In genomic region chrX:72274526-72274925, GRCh38 we compare ENCODE assay signal across 10 cellular contexts. TPM values are rescaled to one million over a fixed set of nuclear protein-coding genes. Genes with fewer than 3 reads are reported as not detected.
A peak's percentile ranks its signal among the peaks of the same experiment; 100 is the strongest.
DNase-seq lines count a peak whose midpoint lies in the region; FAIRE-seq and TF ChIP-seq lines count a peak whose summit lies in the region.
"Had no signal": no experiment of that assay in that cellular context is flagged by ENCODE, and none has a peak within 500 bp of the region (broad histone marks: within the 10 kb centered on the region; RNA-seq: fewer than 3 reads in every experiment).

No MANE protein-coding gene starts in this region.

- H3K79me1 ChIP-seq in mesendoderm (ENCODE audit: low read length): no peaks in the 10 kb centered on the region

- TF ChIP-seq CTCF in astrocyte (IDR thresholded peaks at IDR 0.05; ENCODE audit: insufficient read depth, low read depth, low read length): no peak
- no peak for TF ChIP-seq CTCF in kidney (IDR thresholded peaks at IDR 0.05; ENCODE audit: borderline replicate concordance, extremely low read depth, insufficient read depth)
- TF ChIP-seq CTCF in tibial nerve (IDR thresholded peaks at IDR 0.05): no peak

- H3K4me1 ChIP-seq in CD4-positive, alpha-beta memory T cell (ENCODE audit: insufficient read depth, low read length): peaks cover 44% of the 10 kb centered on the region
- H3K4me1 ChIP-seq in astrocyte (ENCODE audit: insufficient read depth, low read length) (peaks cover 50% of the 10 kb centered on the region), mesendoderm (ENCODE audit: control insufficient read depth, low read depth, low read length) (no peaks in the 10 kb centered on the region), kidney (ENCODE audit: control insufficient read depth in 1 of 2, insufficient read depth in 1 of 2, low read depth in 1 of 2, low read length in 2 of 2) (peaks cover 0 to 2% of the 10 kb centered on the region in 2 donors), tibial nerve (peaks cover 5 to 21% (median 11%) of the 10 kb centered on the region in 4 donors)

- H3K4me2 ChIP-seq in astrocyte (ENCODE audit: low read length) (peak overlapping the region; percentile 84), mesendoderm (ENCODE audit: low read length) (peak overlapping the region; percentile 44)

- no peaks in the 10 kb centered on the region for H3K27me3 ChIP-seq in CD4-positive, alpha-beta memory T cell (ENCODE audit: insufficient read depth, low read length)
- H3K27me3 ChIP-seq in astrocyte (ENCODE audit: insufficient read depth, low read length) (no peaks in the 10 kb centered on the region), mesendoderm (ENCODE audit: insufficient read depth, low read length, poor library complexity) (no peaks in the 10 kb centered on the region), tibial nerve (peaks cover 0 to 5% of the 10 kb centered on the region in 2 donors)

- no peaks in the 10 kb centered on the region for H3K27me3 Mint-ChIP-seq in CD4-positive, alpha-beta memory T cell
- H3K27me3 Mint-ChIP-seq in astrocyte (ENCODE audit: low read depth, unreplicated experiment): no peaks in the 10 kb centered on the region

- no peak overlapping the region for H3K4ac ChIP-seq in mesendoderm (ENCODE audit: low read depth, low read length)

- WGBS in mesendoderm (ENCODE audit: extremely low coverage, insufficient coverage, low lambda C conversion rate): no CpG with 5 or more reads among the region's 5 CpGs
- WGBS in tibial nerve, 2 donors: 72 to 81% methylated on average over 5 of the region's 5 CpGs

- H3K36me3 ChIP-seq in CD4-positive, alpha-beta memory T cell (ENCODE audit: insufficient read depth, low read length): peaks cover 32% of the 10 kb centered on the region
- H3K36me3 ChIP-seq in astrocyte (ENCODE audit: insufficient read depth, low read length) (peaks cover 36% of the 10 kb centered on the region), mesendoderm (ENCODE audit: control insufficient read depth, insufficient read depth, low read length) (peaks cover 12% of the 10 kb centered on the region), kidney (ENCODE audit: control insufficient read depth in 1 of 2, insufficient read depth in 2 of 2, low read length in 2 of 2) (peaks cover 11 to 32% of the 10 kb centered on the region in 2 donors), tibial nerve (peaks cover 0 to 53% (median 0%) of the 10 kb centered on the region in 3 donors)

- no peak for TF ChIP-seq EP300 in tibial nerve (IDR thresholded peaks at IDR 0.05)

- no peak overlapping the region for H2AK5ac ChIP-seq in mesendoderm (ENCODE audit: low read length)

- peak; percentile 19 to 49 (median 28) for DNase-seq in CD4-positive, alpha-beta memory T cell
- DNase-seq in KBM-7: peak; percentile 69
- peak; percentile 35 for DNase-seq in astrocyte (ENCODE audit: low read depth)
- DNase-seq in mesendoderm: no peak
- DNase-seq in kidney: no peak
- no peak for DNase-seq in RCC 7860 (ENCODE audit: low spot score)
- DNase-seq in NCI-H526 (lab: John Stamatoyannopoulos, UW): no peak
- DNase-seq in tibial nerve (ENCODE audit: low spot score in 2 of 2): no peak

- H2BK15ac ChIP-seq in mesendoderm (replicated peaks; ENCODE audit: low read depth): no peak overlapping the region

- H3K27ac Mint-ChIP-seq in CD4-positive, alpha-beta memory T cell: peak overlapping the region; percentile 81 to 96 (median 87)
- H3K27ac Mint-ChIP-seq in astrocyte (ENCODE audit: unreplicated experiment): no peak overlapping the region

- H3K79me2 ChIP-seq in astrocyte (ENCODE audit: insufficient read depth, low read length) (peaks cover 48% of the 10 kb centered on the region), mesendoderm (ENCODE audit: control insufficient read depth, insufficient read depth, low read length) (peaks cover 25% of the 10 kb centered on the region)

- H2BK120ac ChIP-seq in mesendoderm (ENCODE audit: low read depth, low read length): no peak overlapping the region

- H4K8ac ChIP-seq in mesendoderm (ENCODE audit: low read depth, low read length): no peak overlapping the region

- peaks cover 64% of the 10 kb centered on the region for H4K20me1 ChIP-seq in astrocyte (ENCODE audit: insufficient read depth, low read length)

- H3K4me3 ChIP-seq in CD4-positive, alpha-beta memory T cell (ENCODE audit: low read length in 2 of 2): no peak overlapping the region
- peak overlapping the region; percentile 88 for H3K4me3 ChIP-seq in astrocyte (ENCODE audit: insufficient read depth, low read depth, low read length)
- no peak overlapping the region for H3K4me3 ChIP-seq in mesendoderm (ENCODE audit: low read length)
- H3K4me3 ChIP-seq in kidney (ENCODE audit: low read length in 2 of 2): no peak overlapping the region
- no peak overlapping the region for H3K4me3 ChIP-seq in tibial nerve

- CTCF ChIA-PET in CD4-positive, alpha-beta memory T cell (lab: Charles Lee; ENCODE audit: partially characterized antibody): interaction anchor here (6.4 kb wide), 1 partner anchor 29 kb away, joined by 48 read pairs; no protein-coding TSS in a partner anchor

- peaks cover 51 to 61% of the 10 kb centered on the region in 2 donors for H3K36me3 Mint-ChIP-seq in CD4-positive, alpha-beta memory T cell
- H3K36me3 Mint-ChIP-seq in astrocyte (ENCODE audit: low read depth, unreplicated experiment): peaks cover 25% of the 10 kb centered on the region

- no peak for TF ChIP-seq POLR2A in tibial nerve (IDR thresholded peaks at IDR 0.05)

- in situ Hi-C loops in KBM-7 (cut with MboI; ENCODE audit: low pct_unique_long_range_greater_than_20kb, low sequenced_read_pairs): no loop called here

- H3K27ac ChIP-seq in CD4-positive, alpha-beta memory T cell (ENCODE audit: low read depth, low read length): peak overlapping the region; percentile 89
- H3K27ac ChIP-seq in astrocyte (ENCODE audit: low read depth, low read length) (peak overlapping the region; percentile 33), mesendoderm (ENCODE audit: low read depth, low read length) (no peak overlapping the region), kidney (ENCODE audit: low read depth in 2 of 2, low read length in 2 of 2) (no peak overlapping the region), tibial nerve (no peak overlapping the region)

- intact Hi-C loops in CD4-positive, alpha-beta memory T cell (cut with micrococcal nuclease): loop anchor here (10.0 kb wide), 1 partner anchor 150 kb away; no protein-coding TSS in a partner anchor
- intact Hi-C loops in kidney (cut with DNase I): no loop called here

- H3K23ac ChIP-seq in mesendoderm (ENCODE audit: low read length): no peak overlapping the region

- H3K9ac ChIP-seq in astrocyte (ENCODE audit: low read length) (peak overlapping the region; percentile 95), mesendoderm (ENCODE audit: low read length) (peak overlapping the region; percentile 91), kidney (ENCODE audit: low read length in 2 of 2) (no peak overlapping the region)

- no peak overlapping the region for H3K56ac ChIP-seq in mesendoderm (ENCODE audit: low read length)

- no peaks in the 10 kb centered on the region for H3K9me3 Mint-ChIP-seq in CD4-positive, alpha-beta memory T cell
- H3K9me3 Mint-ChIP-seq in astrocyte (ENCODE audit: unreplicated experiment): no peaks in the 10 kb centered on the region

- H3K4me3 Mint-ChIP-seq in CD4-positive, alpha-beta memory T cell: peak overlapping the region; percentile 90 to 96 (median 94)
- peak overlapping the region; percentile 89 for H3K4me3 Mint-ChIP-seq in astrocyte (ENCODE audit: unreplicated experiment)

- FAIRE-seq in astrocyte (lab: Jason Lieb, UNC): no peak
- no peak for FAIRE-seq in kidney (lab: Jason Lieb, UNC)
- FAIRE-seq in RCC 7860 (lab: Jason Lieb, UNC): no peak
- FAIRE-seq: bronchial epithelial cell had no signal

- H3K9me3 ChIP-seq in CD4-positive, alpha-beta memory T cell (ENCODE audit: control insufficient read depth in 1 of 2, low read length in 2 of 2): no peaks in the 10 kb centered on the region
- H3K9me3 ChIP-seq in astrocyte (ENCODE audit: insufficient read depth, low read depth, low read length): no peaks in the 10 kb centered on the region
- no peaks in the 10 kb centered on the region for H3K9me3 ChIP-seq in kidney (ENCODE audit: control insufficient read depth in 1 of 2, low read length in 2 of 2)
- H3K9me3 ChIP-seq in tibial nerve: no peaks in the 10 kb centered on the region

- H3K4me1 Mint-ChIP-seq in CD4-positive, alpha-beta memory T cell: peaks cover 24 to 48% (median 41%) of the 10 kb centered on the region in 4 donors
- H3K4me1 Mint-ChIP-seq in astrocyte (ENCODE audit: low read depth, unreplicated experiment): peaks cover 31% of the 10 kb centered on the region

- H2AFZ ChIP-seq in astrocyte (ENCODE audit: low read depth, low read length): no peak overlapping the region

- H2BK5ac ChIP-seq in mesendoderm (ENCODE audit: low read length): no peak overlapping the region

- no peak overlapping the region for H3K18ac ChIP-seq in mesendoderm (ENCODE audit: low read length)

- H4K5ac ChIP-seq in mesendoderm (ENCODE audit: low read length): no peak overlapping the region

- POLR2A ChIA-PET in CD4-positive, alpha-beta memory T cell (lab: Charles Lee; ENCODE audit: partially characterized antibody): interaction anchor here (1.2 kb wide), 1 partner anchor 93 kb away, joined by 5 read pairs; the partner anchor contains the start of gene PIN4

RNA-seq across cellular contexts. Expression of gene RPS4X, which starts 2.5 kb away (rescaled TPM):
- total RNA-seq in CD4-positive, alpha-beta memory T cell: 1,000 to 10,000 TPM; 1,467 to 1,523 TPM
- polyA plus RNA-seq in CD4-positive, alpha-beta memory T cell: 100 to 1,000 TPM; 969 to 974 TPM
- total RNA-seq in astrocyte: 565 and 626 TPM in 2 replicates
- polyA plus RNA-seq in mesendoderm (2013, experiment 1 of 2): 1,170 TPM
- 1,172 TPM for polyA plus RNA-seq in mesendoderm (2013, experiment 2 of 2)
- total RNA-seq in kidney: 1,027 TPM
- polyA plus RNA-seq in kidney (ENCODE audit: insufficient read depth, low read depth, low replicate concordance): 1,047 TPM
- total RNA-seq in tibial nerve: 100 to 1,000 TPM; 573 to 781 (median 713) TPM

RNA-seq across cellular contexts. Expression of gene CITED1, which starts 31.2 kb away (rescaled TPM):
- total RNA-seq in CD4-positive, alpha-beta memory T cell: not detected
- under 1 TPM in 1 of 2 donors, not detected in 1; 0.58 TPM for polyA plus RNA-seq in CD4-positive, alpha-beta memory T cell
- total RNA-seq in astrocyte (0.75 TPM in 1 of 2 replicates, not detected in the other), kidney (3.8 TPM), tibial nerve (1 to 10 TPM in 1 of 4 donors, under 1 TPM in 2, not detected in 1; 0.60 to 1.7 (median 0.84) TPM)
- 0.81 TPM for polyA plus RNA-seq in mesendoderm (2013, experiment 1 of 2)
- 0.85 TPM for polyA plus RNA-seq in mesendoderm (2013, experiment 2 of 2)
- 1.5 TPM for polyA plus RNA-seq in kidney (ENCODE audit: insufficient read depth, low read depth, low replicate concordance)
- total RNA-seq: bronchial epithelial cell, ureter had no signal

RNA-seq across cellular contexts. Expression of gene ERCC6L, which starts 35.7 kb away (rescaled TPM):
- total RNA-seq in CD4-positive, alpha-beta memory T cell: under 1 TPM; 0.15 to 0.28 TPM
- under 1 TPM; 0.25 to 0.30 TPM for polyA plus RNA-seq in CD4-positive, alpha-beta memory T cell
- 0.55 and 1.0 TPM in 2 replicates for total RNA-seq in astrocyte
- polyA plus RNA-seq in mesendoderm (2013, experiment 1 of 2): 12.4 TPM
- polyA plus RNA-seq in mesendoderm (2013, experiment 2 of 2): 12.4 TPM
- total RNA-seq in kidney: 0.16 TPM
- polyA plus RNA-seq in kidney (ENCODE audit: insufficient read depth, low read depth, low replicate concordance): not detected
- total RNA-seq in tibial nerve: under 1 TPM in 2 of 4 donors, not detected in 2; under 0.01 to 0.21 TPM

Comparison
In these comparisons a context has a peak if more than half of its experiments do, and no peak if none do; other contexts are left out.
1. DNase-seq: peak in CD4-positive, alpha-beta memory T cell (5 of 5), KBM-7 (single experiment) and astrocyte (single experiment); none in mesendoderm (single experiment), kidney (single experiment), RCC 7860 (single experiment), NCI-H526 (0 of 2) and tibial nerve (0 of 2).
2. H3K27ac ChIP-seq: peak in CD4-positive, alpha-beta memory T cell (single experiment) and astrocyte (single experiment); none in mesendoderm (single experiment), kidney (0 of 2) and tibial nerve (0 of 4).
3. H3K9ac ChIP-seq: peak in astrocyte (single experiment) and mesendoderm (single experiment); none in kidney (0 of 2).